8 cellular contexts compared by ENCODE assay signal in the genomic region with DNA sequence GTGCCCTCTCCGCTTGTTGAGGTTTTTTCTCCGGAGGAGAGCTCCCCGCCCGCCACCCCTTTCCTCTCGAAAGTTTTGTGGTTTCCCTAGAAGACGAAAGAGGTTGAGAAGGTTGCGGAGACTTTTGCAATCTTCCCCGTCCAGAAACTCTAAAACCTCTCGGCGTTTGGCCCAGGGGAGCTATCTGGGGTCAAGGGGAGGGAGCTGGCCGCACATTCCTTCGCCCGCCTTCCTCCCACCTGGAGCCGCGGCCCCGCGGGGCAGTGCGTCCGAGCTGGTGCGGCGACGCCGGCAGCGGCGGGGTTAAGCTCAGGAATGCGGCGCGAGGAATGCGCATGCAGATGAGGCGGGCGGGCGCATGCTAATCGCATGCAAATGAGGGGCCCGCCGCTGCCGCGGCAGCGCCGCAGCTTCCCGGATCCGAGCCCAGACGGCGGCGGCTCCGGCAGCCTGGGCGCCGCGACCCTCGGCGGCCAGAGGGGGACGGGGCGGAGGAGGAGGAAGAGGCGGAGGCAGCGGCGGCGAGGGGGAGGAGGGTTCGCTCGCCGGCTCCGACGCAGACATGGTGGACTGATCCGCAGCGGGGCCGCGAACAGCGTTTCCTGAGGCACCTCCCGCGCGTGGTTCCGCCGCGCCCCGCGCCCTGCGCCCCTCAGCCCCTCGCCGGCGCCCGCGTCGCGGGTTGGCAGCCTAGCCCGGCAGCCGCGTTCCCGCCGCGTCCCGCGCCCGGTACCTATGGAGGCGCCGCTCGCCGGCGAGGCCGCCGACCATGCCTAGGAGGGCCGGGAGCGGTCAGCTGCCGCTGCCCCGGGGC. TPM values are rescaled to one million over a fixed set of nuclear protein-coding genes. Genes with fewer than 3 reads are reported as not detected.
DNase-seq lines count a peak whose midpoint lies in the region; ATAC-seq and TF ChIP-seq lines count a peak whose summit lies in the region.

A gene (plus strand): TSS at position 535 of the 814 bp plus-strand sequence. CDS start 235 bp downstream, at position 770.

- WGBS in thyroid gland, 2 donors, result 0% methylated on average over 21 to 29 of the region's 102 CpGs

- H3K27me3 Mint-ChIP-seq in T-helper 17 cell (peaks cover 6% of the 10 kb centered on the region), osteocyte (ENCODE audit: unreplicated experiment) (no peaks in the 10 kb centered on the region)

- H3K27me3 ChIP-seq in thyroid gland, result no peaks in the 10 kb centered on the region

- ATAC-seq in GM21619 (IDR thresholded peaks at IDR 0.05; ENCODE audit: unreplicated experiment) (peak; percentile 58), T-helper 17 cell (peak; percentile 87)

- H3K4me1 ChIP-seq in thyroid gland, result peaks cover 24 to 32% of the 10 kb centered on the region in 2 donors

- TF ChIP-seq POLR2A in thyroid gland (IDR thresholded peaks at IDR 0.05), result peak; percentile 39 to 97

- peak; percentile 22 for TF ChIP-seq CTCF in osteocyte (IDR thresholded peaks at IDR 0.05)
- TF ChIP-seq CTCF in thyroid gland (IDR thresholded peaks at IDR 0.05), result peak in 1 of 6 experiments; percentile 37

- H3K4me3 Mint-ChIP-seq in T-helper 17 cell (peak within 1 kb of the TSS; percentile 82), osteocyte (ENCODE audit: unreplicated experiment) (peak within 1 kb of the TSS; percentile 79)

- H3K36me3 Mint-ChIP-seq in T-helper 17 cell (ENCODE audit: low read depth) (no peaks in the 10 kb centered on the region), osteocyte (ENCODE audit: unreplicated experiment) (no peaks in the 10 kb centered on the region)

- DNase-seq in CMK (ENCODE audit: low read depth), result peak; percentile 58
- DNase-seq in LHCN-M2 (ENCODE audit: low read depth), result peak; percentile 86
- peak; percentile 35 to 61 (median 45) for DNase-seq in T-helper 17 cell
- peak in 55 of 56 donors; percentile 20 to 83 (median 58) for DNase-seq in amygdala (lab: John Stamatoyannopoulos, UW)
- DNase-seq in cardiac septum (ENCODE audit: low spot score), result peak; percentile 94
- DNase-seq in osteocyte (ENCODE audit: extremely low spot score, unreplicated experiment), result peak; percentile 96
- peak; percentile 94 to 95 for DNase-seq in thyroid gland

- peaks cover 12% of the 10 kb centered on the region for H3K4me1 Mint-ChIP-seq in T-helper 17 cell
- H3K4me1 Mint-ChIP-seq in osteocyte (ENCODE audit: unreplicated experiment), result peaks cover 37% of the 10 kb centered on the region

- intact Hi-C loops in cardiac septum (cut with DNase I), result loop anchor here (5.0 to 10.0 kb wide), 3 partner anchors 43 to 406 kb away; a partner anchor contains a TSS
- intact Hi-C loops in thyroid gland (cut with DNase I), result no loop called here

- H3K9me3 ChIP-seq in T-helper 17 cell (ENCODE audit: control insufficient read depth, low read length, poor library complexity, severe bottlenecking) (no peaks in the 10 kb centered on the region), thyroid gland (no peaks in the 10 kb centered on the region)

- H3K27ac ChIP-seq in thyroid gland, result peak within 1 kb of the TSS; percentile 97 to 99 (median 98)

- peak within 1 kb of the TSS; percentile 55 to 100 (median 85) for H3K4me3 ChIP-seq in thyroid gland (replicated peaks in 1 of 3)

- H3K27ac Mint-ChIP-seq in T-helper 17 cell (no peak within 1 kb of the TSS), osteocyte (ENCODE audit: unreplicated experiment) (peak within 1 kb of the TSS; percentile 68)

- no peaks in the 10 kb centered on the region for H3K9me3 Mint-ChIP-seq in osteocyte (ENCODE audit: unreplicated experiment)

- H3K36me3 ChIP-seq in thyroid gland, result no peaks in the 10 kb centered on the region

RNA-seq across cellular contexts. Expression of the gene that starts here (rescaled TPM):
- 14.3 and 14.7 TPM in 2 replicates for total RNA-seq in LHCN-M2 (2014; rRNA removed)
- 9.6 TPM for polyA plus RNA-seq in LHCN-M2 (2012)
- 1 to 10 TPM; 5.8 to 6.3 TPM for total RNA-seq in T-helper 17 cell
- total RNA-seq in cardiac septum, result 38.3 TPM
- 47.2 and 53.5 TPM in 2 replicates for total RNA-seq in osteocyte
- 10 to 100 TPM; 44.6 to 87.4 (median 53.5) TPM for total RNA-seq in thyroid gland

Comparison
In these comparisons a context has a peak if more than half of its experiments do, and no peak if none do; other contexts are left out.
1. Peak in every context shown above with its lines: DNase-seq, ATAC-seq, H3K4me3 ChIP-seq and H3K27ac ChIP-seq.
2. DNase-seq: peak in every context shown above with its lines; median percentile 96 in osteocyte; 94 in thyroid gland; 94 in cardiac septum; 86 in LHCN-M2; 58 in CMK; 58 in amygdala; 45 in T-helper 17 cell.